Comparison of ENCODE assay signal across 21 cellular contexts in the genomic region with DNA sequence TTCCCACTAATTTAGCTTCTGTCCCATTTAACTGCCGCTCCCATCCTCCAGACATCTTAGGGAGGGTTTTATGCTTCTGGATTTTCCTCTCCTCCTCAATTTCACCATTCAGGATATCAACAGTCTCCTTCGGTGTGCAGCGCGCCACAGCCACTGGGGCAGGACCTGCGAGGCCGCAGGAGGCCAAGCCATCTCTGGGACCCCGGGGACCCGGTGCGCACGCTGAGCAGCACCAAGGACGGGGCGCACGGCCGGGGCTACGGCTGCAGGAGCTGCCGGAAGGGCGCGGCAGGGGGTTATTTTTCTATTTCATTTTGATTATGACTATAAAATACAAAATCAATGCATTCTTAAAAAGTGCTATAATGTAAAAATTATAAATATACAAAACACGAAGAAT.
DNase-seq lines count a peak whose midpoint lies in the region; ATAC-seq, FAIRE-seq and TF ChIP-seq lines count a peak whose summit lies in the region.
"Had no signal": no experiment of that assay in that cellular context is flagged by ENCODE, and none has a peak within 500 bp of the region (broad histone marks: within the 10 kb centered on the region; RNA-seq: fewer than 3 reads in every experiment).

No MANE protein-coding gene starts in this region.

- peak overlapping the region; percentile 73; the same call in 1 of the 2 replicates for H2AFZ ChIP-seq in H1 (ENCODE audit: low read length)

- H4K91ac ChIP-seq in H1 (replicated peaks; ENCODE audit: insufficient read length, low read length) = no peak overlapping the region

- FAIRE-seq in H1 (lab: Jason Lieb, UNC) = no peak
- FAIRE-seq: A549, D721Med, G401.6, GM12891, GM19239 had no signal

- H2BK20ac ChIP-seq in H1 (ENCODE audit: low read length) = no peak overlapping the region

- H3K27me3 ChIP-seq in H1 (replicated peaks in 1 of 4; ENCODE audit: control insufficient read depth in 3 of 4, extremely low read depth in 1 of 4, insufficient read depth in 3 of 4, low read length in 3 of 4) (no peaks in the 10 kb centered on the region), spleen (replicated peaks in 1 of 7) (no peaks in the 10 kb centered on the region)
- H3K27me3 ChIP-seq: BE2C, BLaER1 had no signal

- DNase-seq in AG20443 (ENCODE audit: low spot score) (peak; percentile 3), H1 (ENCODE audit: low read depth in 1 of 2, low spot score in 2 of 2) (no peak), spleen (peak; percentile 38)
- DNase-seq in activated effector memory CD4-positive, alpha-beta T cell treated with anti-CD3 and anti-CD28 coated beads, Interleukin-2, amount 50 U/mL, for 16 hours = no peak
- DNase-seq: BE2C; C1 segment of cervical spinal cord; CD4-positive, alpha-beta memory T cell; CD4-positive, CD25-positive, alpha-beta regulatory T cell; CD8-positive, alpha-beta memory T cell; COR-L47; DMS79 treated with DMSO at 0.1 percent for 48 hours; GF-D8 had no signal

- no peaks in the 10 kb centered on the region; the same call in 1 of the 2 replicates for H3K23me2 ChIP-seq in H1 (ENCODE audit: low read depth, low read length)

- H3K4me1 ChIP-seq in H1 (replicated peaks in 1 of 4; ENCODE audit: control insufficient read depth in 3 of 4, insufficient read depth in 4 of 4, low read length in 3 of 4) (no peaks in the 10 kb centered on the region), spleen (no peaks in the 10 kb centered on the region)
- H3K4me1 ChIP-seq: A549, BE2C, BLaER1 had no signal

- no peak overlapping the region for H2BK5ac ChIP-seq in H1 (ENCODE audit: low read depth, low read length)

- no peak overlapping the region for H3K4me3 ChIP-seq in H1 (ENCODE audit: extremely low read depth in 1 of 4, insufficient read depth in 2 of 4, low read depth in 3 of 4, low read length in 4 of 4)
- H3K4me3 ChIP-seq in spleen = no peak overlapping the region
- H3K4me3 ChIP-seq: A549, BLaER1 had no signal

- H3K9me3 ChIP-seq in H1 (ENCODE audit: insufficient read depth in 2 of 2, low read depth in 1 of 2, low read length in 1 of 2) (no peaks in the 10 kb centered on the region), spleen (peaks cover 0 to 9% (median 1%) of the 10 kb centered on the region in 8 donors)
- H3K9me3 ChIP-seq: A549, BE2C, BLaER1 had no signal

- H3K18ac ChIP-seq in H1 (ENCODE audit: extremely low read depth, low read length) = no peak overlapping the region

- no peak for TF ChIP-seq RAD21 in H1 (IDR thresholded peaks at IDR 0.05 in 1 of 2, conservative IDR thresholded peaks at IDR 0.05 in 1 of 2; ENCODE audit: low read depth in 2 of 2, low read length in 2 of 2)

- no peak overlapping the region for H4K5ac ChIP-seq in H1 (ENCODE audit: insufficient read length, low read depth, low read length)

- no peak overlapping the region for H3K14ac ChIP-seq in H1 (ENCODE audit: insufficient read length)

- H2BK15ac ChIP-seq in H1 (ENCODE audit: low read length) = no peak overlapping the region

- TF ChIP-seq CTCF in H1 (IDR thresholded peaks at IDR 0.05; ENCODE audit: control extremely low read depth in 1 of 3, insufficient read depth in 1 of 3, low read depth in 1 of 3, low read length in 3 of 3) (no peak), spleen (IDR thresholded peaks at IDR 0.05 in 8 of 11, conservative IDR thresholded peaks at IDR 0.05 in 3 of 11) (no peak)

- H3K79me2 ChIP-seq in H1 (ENCODE audit: control insufficient read depth in 1 of 2, insufficient read depth in 2 of 2, low read length in 2 of 2) = no peaks in the 10 kb centered on the region

- no peak overlapping the region for H3K56ac ChIP-seq in H1 (replicated peaks; ENCODE audit: insufficient read length, low read depth, low read length)

- no peak overlapping the region for H2BK12ac ChIP-seq in H1 (ENCODE audit: low read depth, low read length)

- H3K4me2 ChIP-seq in H1 (ENCODE audit: insufficient read depth in 1 of 2, low read depth in 2 of 2, low read length in 2 of 2) = no peak overlapping the region
- H3K4me2 ChIP-seq: A549, BLaER1 had no signal

- ATAC-seq in GM19463 (IDR thresholded peaks at IDR 0.05; ENCODE audit: unreplicated experiment) = no peak
- no peak for ATAC-seq in HG02642 (IDR thresholded peaks at IDR 0.05; ENCODE audit: poor library complexity, unreplicated experiment)
- ATAC-seq: A549 had no signal

- no peak for TF ChIP-seq POLR2A in H1 (IDR thresholded peaks at IDR 0.05; ENCODE audit: control extremely low read depth in 1 of 2, low read depth in 2 of 2, low read length in 2 of 2)
- no peak for TF ChIP-seq POLR2A in spleen (IDR thresholded peaks at IDR 0.05)

- POLR2A ChIA-PET in H1 (lab: Charles Lee; ENCODE audit: partially characterized antibody) = no interaction called here

- H3K79me1 ChIP-seq in H1 (ENCODE audit: low read depth, low read length) = no peaks in the 10 kb centered on the region

- H4K20me1 ChIP-seq in H1 (replicated peaks in 1 of 2; ENCODE audit: control insufficient read depth in 1 of 2, insufficient read depth in 2 of 2, low read length in 2 of 2) = no peaks in the 10 kb centered on the region
- H4K20me1 ChIP-seq: BLaER1 had no signal

- H3K23ac ChIP-seq in H1 (ENCODE audit: insufficient read length) = no peak overlapping the region

- CTCF ChIA-PET in H1 (lab: Charles Lee; ENCODE audit: partially characterized antibody) = no interaction called here

- intact Hi-C loops in spleen (cut with DNase I; ENCODE audit: low total_unique reads) = no loop called here

- no peak overlapping the region for H3K27ac ChIP-seq in H1 (ENCODE audit: low read depth, low read length)
- no peak overlapping the region for H3K27ac ChIP-seq in spleen
- H3K27ac ChIP-seq: 22Rv1, A549, BLaER1 had no signal

- no peak for TF ChIP-seq EP300 in H1 (IDR thresholded peaks at IDR 0.05; ENCODE audit: borderline replicate concordance in 1 of 2, low read depth in 2 of 2, low read length in 2 of 2)

- H3K4ac ChIP-seq in H1 (replicated peaks; ENCODE audit: insufficient read length, low read depth, low read length) = no peak overlapping the region

- WGBS in H1 (ENCODE audit: extremely low coverage in 1 of 2, insufficient coverage in 1 of 2, insufficient read length in 1 of 2, insufficient replicate concordance in 2 of 2, low coverage in 1 of 2, low lambda C conversion rate in 2 of 2, missing lambda C conversion rate in 1 of 2), 2 experiments = 93% methylated on average over 19 of the region's 19 CpGs; no CpG with 5 or more reads in 1 of the 2 experiments
- 90 to 96% (median 93%) methylated on average over 19 of the region's 19 CpGs for WGBS in spleen, 5 donors

- H3K36me3 ChIP-seq in H1 (ENCODE audit: control insufficient read depth in 2 of 4, insufficient read depth in 4 of 4, low read length in 3 of 4) (no peaks in the 10 kb centered on the region), spleen (no peaks in the 10 kb centered on the region)
- H3K36me3 ChIP-seq: BE2C, BLaER1 had no signal

- no peak overlapping the region for H4K8ac ChIP-seq in H1 (ENCODE audit: extremely low read depth, insufficient read depth, low read length)

- H2BK120ac ChIP-seq in H1 (replicated peaks; ENCODE audit: low read depth, low read length) = no peak overlapping the region

- H2AK5ac ChIP-seq in H1 (ENCODE audit: low read depth, low read length) = no peak overlapping the region

- H3K9ac ChIP-seq in H1 (replicated peaks in 1 of 4; ENCODE audit: extremely low read depth in 1 of 4, low read depth in 3 of 4, low read length in 3 of 4) = no peak overlapping the region
- H3K9ac ChIP-seq: BLaER1 had no signal

TF ChIP-seq in H1, 55 proteins besides CTCF, POLR2A, EP300 and RAD21 (continues in another document):
- no peak for TF ChIP-seq RBBP5 (IDR thresholded peaks at IDR 0.05; ENCODE audit: borderline replicate concordance, low read depth, low read length)
- TF ChIP-seq TEAD4 (IDR thresholded peaks at IDR 0.05; ENCODE audit: low read depth, low read length) = no peak
- TF ChIP-seq, protein P1, sequence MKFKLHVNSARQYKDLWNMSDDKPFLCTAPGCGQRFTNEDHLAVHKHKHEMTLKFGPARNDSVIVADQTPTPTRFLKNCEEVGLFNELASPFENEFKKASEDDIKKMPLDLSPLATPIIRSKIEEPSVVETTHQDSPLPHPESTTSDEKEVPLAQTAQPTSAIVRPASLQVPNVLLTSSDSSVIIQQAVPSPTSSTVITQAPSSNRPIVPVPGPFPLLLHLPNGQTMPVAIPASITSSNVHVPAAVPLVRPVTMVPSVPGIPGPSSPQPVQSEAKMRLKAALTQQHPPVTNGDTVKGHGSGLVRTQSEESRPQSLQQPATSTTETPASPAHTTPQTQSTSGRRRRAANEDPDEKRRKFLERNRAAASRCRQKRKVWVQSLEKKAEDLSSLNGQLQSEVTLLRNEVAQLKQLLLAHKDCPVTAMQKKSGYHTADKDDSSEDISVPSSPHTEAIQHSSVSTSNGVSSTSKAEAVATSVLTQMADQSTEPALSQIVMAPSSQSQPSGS (IDR thresholded peaks at IDR 0.05; ENCODE audit: low read length) = no peak
- TF ChIP-seq TBP (IDR thresholded peaks at IDR 0.05; ENCODE audit: low read depth, low read length) = no peak

Comparison
In these comparisons a context has a peak if more than half of its experiments do, and no peak if none do; other contexts are left out.
1. DNase-seq: peak in AG20443 (single experiment) and spleen (single experiment); none in H1 (0 of 2) and activated effector memory CD4-positive, alpha-beta T cell treated with anti-CD3 and anti-CD28 coated beads, Interleukin-2, amount 50 U/mL, for 16 hours (single experiment).